In genomic region chr9:137253717-137254623, GRCh38 we compare ENCODE assay signal across 8 cellular contexts. TPM values are rescaled to one million over a fixed set of nuclear protein-coding genes. Genes with fewer than 3 reads are reported as not detected.
DNase-seq lines count a peak whose midpoint lies in the region; ATAC-seq lines count a peak whose summit lies in the region.

No MANE protein-coding gene starts in this region.

- POLR2A ChIA-PET in activated CD4-positive, alpha-beta T cell treated with anti-CD3 and anti-CD28 coated beads for 36 hours (lab: Charles Lee): interaction anchor here (1.2 to 3.2 kb wide), 4 partner anchors 10 to 50 kb away, joined by 3 to 31 read pairs (median 9); partner anchors contain the start of gene TUBB4B

- H3K4me1 Mint-ChIP-seq in activated CD4-positive, alpha-beta T cell treated with anti-CD3 and anti-CD28 coated beads for 36 hours: peaks cover 18% of the 10 kb centered on the region
- H3K4me1 Mint-ChIP-seq in activated naive CD8-positive, alpha-beta T cell treated with anti-CD3 and anti-CD28 coated beads, Interleukin-2, amount 50 U/mL, for 24 hours: peaks cover 13% of the 10 kb centered on the region

- H3K9me3 Mint-ChIP-seq in activated CD4-positive, alpha-beta T cell treated with anti-CD3 and anti-CD28 coated beads for 36 hours (ENCODE audit: low read depth): no peaks in the 10 kb centered on the region
- no peaks in the 10 kb centered on the region for H3K9me3 Mint-ChIP-seq in activated naive CD8-positive, alpha-beta T cell treated with anti-CD3 and anti-CD28 coated beads, Interleukin-2, amount 50 U/mL, for 24 hours

- peak overlapping the region; percentile 87 for H3K4me3 Mint-ChIP-seq in activated CD4-positive, alpha-beta T cell treated with anti-CD3 and anti-CD28 coated beads for 36 hours
- H3K4me3 Mint-ChIP-seq in activated naive CD8-positive, alpha-beta T cell treated with anti-CD3 and anti-CD28 coated beads, Interleukin-2, amount 50 U/mL, for 24 hours: peak overlapping the region; percentile 83

- peaks cover 7% of the 10 kb centered on the region for H3K27me3 ChIP-seq in thymus (ENCODE audit: control insufficient read depth, insufficient read depth)

- 93% methylated on average over 21 of the region's 21 CpGs for WGBS in thymus

- peak overlapping the region; percentile 98 for H3K4me3 ChIP-seq in thymus (ENCODE audit: low read length)

- intact Hi-C loops in activated CD4-positive, alpha-beta T cell treated with anti-CD3 and anti-CD28 coated beads for 36 hours (cut with DNase I, micrococcal nuclease): loop anchor here in 1 of 2 experiments (2.0 kb wide), 1 partner anchor 771 kb away; the partner anchor contains the start of gene SEC16A

- no peak for DNase-seq in activated CD4-positive, alpha-beta T cell treated with anti-CD3 and anti-CD28 coated beads for 36 hours
- DNase-seq in activated CD4-positive, alpha-beta T cell treated with anti-CD3 and anti-CD28 coated beads, Interleukin-2, amount 50 U/mL, for 1 hour: no peak
- DNase-seq in activated naive CD8-positive, alpha-beta T cell treated with anti-CD3 and anti-CD28 coated beads, Interleukin-2, amount 50 U/mL, for 24 hours: no peak
- DNase-seq in left lobe of liver (ENCODE audit: low spot score): peak; percentile 82
- no peak for DNase-seq in NCI-H524 (lab: John Stamatoyannopoulos, UW)
- no peak for DNase-seq in DMS53 treated with DMSO at 0.1 percent for 48 hours (lab: John Stamatoyannopoulos, UW; ENCODE audit: unreplicated experiment)

- peaks cover 7% of the 10 kb centered on the region for H3K4me1 ChIP-seq in thymus (ENCODE audit: control insufficient read depth, insufficient read depth, low read length)

- no peaks in the 10 kb centered on the region for H3K27me3 Mint-ChIP-seq in activated CD4-positive, alpha-beta T cell treated with anti-CD3 and anti-CD28 coated beads for 36 hours
- H3K27me3 Mint-ChIP-seq in activated naive CD8-positive, alpha-beta T cell treated with anti-CD3 and anti-CD28 coated beads, Interleukin-2, amount 50 U/mL, for 24 hours: peaks cover 2% of the 10 kb centered on the region

- H3K36me3 ChIP-seq in thymus (ENCODE audit: control insufficient read depth, insufficient read depth): peaks cover 13% of the 10 kb centered on the region

- peak overlapping the region; percentile 47 for H3K27ac Mint-ChIP-seq in activated CD4-positive, alpha-beta T cell treated with anti-CD3 and anti-CD28 coated beads for 36 hours
- H3K27ac Mint-ChIP-seq in activated naive CD8-positive, alpha-beta T cell treated with anti-CD3 and anti-CD28 coated beads, Interleukin-2, amount 50 U/mL, for 24 hours: peak overlapping the region; percentile 81

- peaks cover 9% of the 10 kb centered on the region for H3K36me3 Mint-ChIP-seq in activated CD4-positive, alpha-beta T cell treated with anti-CD3 and anti-CD28 coated beads for 36 hours (ENCODE audit: low read depth)
- peaks cover 9% of the 10 kb centered on the region for H3K36me3 Mint-ChIP-seq in activated naive CD8-positive, alpha-beta T cell treated with anti-CD3 and anti-CD28 coated beads, Interleukin-2, amount 50 U/mL, for 24 hours (ENCODE audit: low read depth)

- no peak overlapping the region for H3K27ac ChIP-seq in thymus (ENCODE audit: low read depth)

- no peaks in the 10 kb centered on the region for H3K9me3 ChIP-seq in thymus (ENCODE audit: control insufficient read depth)

- no peak for ATAC-seq in activated CD4-positive, alpha-beta T cell treated with anti-CD3 and anti-CD28 coated beads for 36 hours
- no peak for ATAC-seq in activated naive CD8-positive, alpha-beta T cell treated with anti-CD3 and anti-CD28 coated beads, Interleukin-2, amount 50 U/mL, for 24 hours
- ATAC-seq in left lobe of liver (peak; percentile 74), GM19452 (IDR thresholded peaks at IDR 0.05; ENCODE audit: unreplicated experiment) (no peak)

- CTCF ChIA-PET in activated CD4-positive, alpha-beta T cell treated with anti-CD3 and anti-CD28 coated beads for 36 hours (lab: Charles Lee): interaction anchor here (0.9 to 1.5 kb wide), 4 partner anchors 12 to 169 kb away, joined by 3 to 6 read pairs (median 5); partner anchors contain the start of genes EXD3, NOXA1 and TPRN

RNA-seq across cellular contexts. Expression of gene NELFB, which starts 1.2 kb away (rescaled TPM):
- 10 to 100 TPM; 41.4 to 54.1 TPM for total RNA-seq in activated CD4-positive, alpha-beta T cell treated with anti-CD3 and anti-CD28 coated beads for 36 hours
- total RNA-seq in left lobe of liver: 22.2 TPM
- polyA plus RNA-seq in thymus: 38.8 TPM

RNA-seq across cellular contexts. Expression of gene STPG3, which starts 2.9 kb away (rescaled TPM):
- total RNA-seq in activated CD4-positive, alpha-beta T cell treated with anti-CD3 and anti-CD28 coated beads for 36 hours: not detected
- total RNA-seq in left lobe of liver: not detected
- polyA plus RNA-seq in thymus: 0.43 TPM

RNA-seq across cellular contexts. Expression of gene TUBB4B, which starts 12.9 kb away (rescaled TPM):
- total RNA-seq in activated CD4-positive, alpha-beta T cell treated with anti-CD3 and anti-CD28 coated beads for 36 hours: 100 to 1,000 TPM; 264 to 278 TPM
- total RNA-seq in left lobe of liver: 123 TPM
- polyA plus RNA-seq in thymus: 104 TPM

RNA-seq across cellular contexts. Expression of gene SLC34A3, which starts 23.3 kb away (rescaled TPM):
- total RNA-seq in activated CD4-positive, alpha-beta T cell treated with anti-CD3 and anti-CD28 coated beads for 36 hours: not detected
- total RNA-seq in left lobe of liver: not detected
- 0.14 TPM for polyA plus RNA-seq in thymus

RNA-seq across cellular contexts. Expression of gene TOR4A, which starts 23.6 kb away (rescaled TPM):
- 1 to 10 TPM; 2.6 to 3.4 TPM for total RNA-seq in activated CD4-positive, alpha-beta T cell treated with anti-CD3 and anti-CD28 coated beads for 36 hours
- total RNA-seq in left lobe of liver: 3.6 TPM
- 2.1 TPM for polyA plus RNA-seq in thymus
